In genomic region chr2:29215073-29215472, GRCh38 we compare ENCODE assay signal across 29 cellular contexts.
"Had no signal": no experiment of that assay in that cellular context is flagged by ENCODE, and none has a peak within 500 bp of the region (broad histone marks: within the 10 kb centered on the region; RNA-seq: fewer than 3 reads in every experiment).

No MANE protein-coding gene starts in this region.

- H3K4me3 Mint-ChIP-seq: activated CD4-positive, alpha-beta T cell treated with anti-CD3 and anti-CD28 coated beads, Interleukin-2, amount 10 ng/mL, durations not matched to agents 24 days and 14 days; activated CD8-positive, alpha-beta T cell treated with anti-CD3 and anti-CD28 coated beads, Interleukin-2, amount 10 ng/mL, durations not matched to agents 7 days and 5 days; activated T-cell treated with anti-CD3 and anti-CD28 coated beads, Interleukin-2, amount 50 U/mL, for 4 hours; mesothelial cell of epicardium; naive B cell; T-helper 17 cell had no signal

- H3K27me3 Mint-ChIP-seq: activated CD4-positive, alpha-beta T cell treated with anti-CD3 and anti-CD28 coated beads, Interleukin-2, amount 10 ng/mL, durations not matched to agents 24 days and 14 days; naive B cell; T-helper 17 cell had no signal

- ATAC-seq: activated CD4-positive, CD25-positive, alpha-beta regulatory T cell treated with anti-CD3 and anti-CD28 coated beads, Interleukin-2, amount 50 U/mL, for 24 hours; activated CD8-positive, alpha-beta T cell treated with anti-CD3 and anti-CD28 coated beads, Interleukin-2, amount 10 ng/mL, durations not matched to agents 7 days and 5 days; activated naive CD4-positive, alpha-beta T cell treated with anti-CD3 and anti-CD28 coated beads, Interleukin-2, amount 50 U/mL, for 72 hours; activated T-cell treated with anti-CD3 and anti-CD28 coated beads, Interleukin-2, amount 50 U/mL, for 4 hours; gastrocnemius medialis; left colon; T-helper 17 cell had no signal

- H3K4me3 ChIP-seq: breast epithelium, gastrocnemius medialis, thoracic aorta, uterus had no signal

- DNase-seq: activated CD4-positive, alpha-beta T cell treated with anti-CD3 and anti-CD28 coated beads, Interleukin-2, amount 10 ng/mL, durations not matched to agents 24 days and 14 days; activated CD8-positive, alpha-beta T cell treated with anti-CD3 and anti-CD28 coated beads, Interleukin-2, amount 10 ng/mL, durations not matched to agents 7 days and 5 days; activated T-cell treated with anti-CD3 and anti-CD28 coated beads, Interleukin-2, amount 50 U/mL, for 4 hours; central memory CD4-positive, alpha-beta T cell; dermis blood vessel endothelial cell; effector CD4-positive, alpha-beta T cell; glutamatergic neuron; hippocampal formation; kidney; left colon; naive B cell; nucleus accumbens; right cardiac atrium; stimulated activated CD4-positive, alpha-beta T cell treated with anti-CD3 and anti-CD28 coated beads, Interleukin-2, amount 100 ng/mL, for 48 hours; stimulated activated naive CD4-positive, alpha-beta T cell treated with Interleukin-2 at 50 U/mL for 16 hours; T-helper 17 cell; T1000; trophoblast cell; uterus; WERI-Rb-1 had no signal

- H3K9me3 Mint-ChIP-seq: activated CD4-positive, alpha-beta T cell treated with anti-CD3 and anti-CD28 coated beads, Interleukin-2, amount 10 ng/mL, durations not matched to agents 24 days and 14 days; activated naive CD4-positive, alpha-beta T cell treated with anti-CD3 and anti-CD28 coated beads, Interleukin-2, amount 50 U/mL, for 72 hours; activated T-cell treated with anti-CD3 and anti-CD28 coated beads, Interleukin-2, amount 50 U/mL, for 4 hours; activated T-helper 2 cell treated with anti-CD3 and anti-CD28 coated beads, Interferon-gamma antibody, Interleukin-2, Interleukin-4, amounts not matched to agents 10 μg/mL and 5 μg/mL and 100 μg/mL, durations not matched to agents 14 hours and 24 hours and 36 hours; mesothelial cell of epicardium; naive B cell had no signal

- H3K27ac Mint-ChIP-seq: activated CD4-positive, alpha-beta T cell treated with anti-CD3 and anti-CD28 coated beads, Interleukin-2, amount 10 ng/mL, durations not matched to agents 24 days and 14 days; activated CD8-positive, alpha-beta T cell treated with anti-CD3 and anti-CD28 coated beads, Interleukin-2, amount 10 ng/mL, durations not matched to agents 7 days and 5 days; activated naive CD4-positive, alpha-beta T cell treated with anti-CD3 and anti-CD28 coated beads, Interleukin-2, amount 50 U/mL, for 72 hours; activated T-helper 2 cell treated with anti-CD3 and anti-CD28 coated beads, Interferon-gamma antibody, Interleukin-2, Interleukin-4, amounts not matched to agents 10 μg/mL and 5 μg/mL and 100 μg/mL, durations not matched to agents 14 hours and 24 hours and 36 hours; mesothelial cell of epicardium; T-helper 17 cell had no signal

- H3K36me3 Mint-ChIP-seq: activated naive CD4-positive, alpha-beta T cell treated with anti-CD3 and anti-CD28 coated beads, Interleukin-2, amount 50 U/mL, for 72 hours; mesothelial cell of epicardium; naive B cell had no signal

- H3K27ac ChIP-seq: breast epithelium, epithelial cell of prostate, gastrocnemius medialis, parathyroid adenoma, thoracic aorta, uterus, WERI-Rb-1 had no signal

- H3K27me3 ChIP-seq: breast epithelium, uterus had no signal

- H3K9me3 ChIP-seq: breast epithelium, gastrocnemius medialis, thoracic aorta, uterus had no signal

- H3K36me3 ChIP-seq: breast epithelium, gastrocnemius medialis, thoracic aorta, uterus, WERI-Rb-1 had no signal

- H3K4me1 ChIP-seq: breast epithelium, gastrocnemius medialis, parathyroid adenoma, uterus had no signal

- H3K4me1 Mint-ChIP-seq: naive B cell had no signal

- H3K9ac ChIP-seq: parathyroid adenoma had no signal
